ENCODE assay signal across 15 cellular contexts in the genomic region with DNA sequence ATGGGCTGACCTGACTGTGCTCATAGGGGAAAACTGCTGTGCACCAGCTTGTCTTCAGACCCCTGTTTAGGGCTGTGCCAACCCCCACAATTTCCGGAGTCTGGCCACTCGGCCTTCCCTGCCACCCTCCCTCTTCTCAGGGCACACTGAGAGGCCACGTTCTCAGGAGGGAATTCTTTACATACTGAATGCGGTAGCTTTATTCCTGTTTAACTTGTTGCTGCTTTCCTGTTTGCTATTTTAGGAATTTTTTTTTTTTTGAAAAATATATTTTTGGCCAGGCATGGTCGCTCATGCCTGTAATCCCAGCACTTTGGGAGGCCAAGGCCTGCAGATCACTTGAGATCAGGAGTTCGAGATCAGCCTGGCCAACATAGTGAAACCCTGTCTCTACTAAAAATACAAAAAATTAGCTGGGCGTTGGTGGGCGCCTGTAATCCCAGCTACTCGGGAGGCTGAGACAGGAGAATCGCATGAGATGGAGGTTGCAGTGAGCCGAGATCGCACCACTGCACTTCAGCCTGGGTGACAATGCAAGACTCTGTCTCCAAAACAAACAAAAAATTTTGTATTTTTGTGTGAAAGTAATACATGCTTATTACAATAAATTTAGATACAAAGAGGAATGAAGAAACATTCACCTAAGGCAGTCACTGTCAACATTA. TPM values are rescaled to one million over a fixed set of nuclear protein-coding genes. Genes with fewer than 3 reads are reported as not detected.
A peak's percentile ranks its signal among the peaks of the same experiment; 100 is the strongest.
DNase-seq lines count a peak whose midpoint lies in the region; ATAC-seq and TF ChIP-seq lines count a peak whose summit lies in the region.
"Had no signal": no experiment of that assay in that cellular context is flagged by ENCODE, and none has a peak within 500 bp of the region (broad histone marks: within the 10 kb centered on the region; RNA-seq: fewer than 3 reads in every experiment).

No MANE protein-coding gene starts in this region.

- no peak overlapping the region for H3K4me3 Mint-ChIP-seq in activated CD4-positive, alpha-beta memory T cell treated with anti-CD3 and anti-CD28 coated beads for 36 hours
- H3K4me3 Mint-ChIP-seq in activated CD4-positive, alpha-beta memory T cell treated with anti-CD3 and anti-CD28 coated beads, Interleukin-2, amount 10 ng/mL, durations not matched to agents 7 days and 5 days = no peak overlapping the region
- H3K4me3 Mint-ChIP-seq in activated naive CD8-positive, alpha-beta T cell treated with anti-CD3 and anti-CD28 coated beads, Interleukin-2, amount 50 U/mL, for 24 hours = no peak overlapping the region
- H3K4me3 Mint-ChIP-seq: stimulated activated naive B cell treated with anti-CD40 and anti-IgM and Interleukin-4, amounts not matched to agents 10 μg/mL and 1 μg/mL and 100 μg/mL, for 72 hours had no signal

- H3K9me3 Mint-ChIP-seq in activated CD4-positive, alpha-beta memory T cell treated with anti-CD3 and anti-CD28 coated beads for 36 hours = no peaks in the 10 kb centered on the region
- no peaks in the 10 kb centered on the region for H3K9me3 Mint-ChIP-seq in activated CD4-positive, alpha-beta memory T cell treated with anti-CD3 and anti-CD28 coated beads, Interleukin-2, amount 10 ng/mL, durations not matched to agents 7 days and 5 days
- no peaks in the 10 kb centered on the region for H3K9me3 Mint-ChIP-seq in activated naive CD8-positive, alpha-beta T cell treated with anti-CD3 and anti-CD28 coated beads, Interleukin-2, amount 50 U/mL, for 24 hours
- H3K9me3 Mint-ChIP-seq: activated T-cell treated with anti-CD3 and anti-CD28 coated beads, Interleukin-2, amount 50 U/mL, for 4 hours; stimulated activated naive B cell treated with anti-CD40 and anti-IgM and Interleukin-4, amounts not matched to agents 10 μg/mL and 1 μg/mL and 100 μg/mL, for 72 hours had no signal

- intact Hi-C loops in activated CD4-positive, alpha-beta memory T cell treated with anti-CD3 and anti-CD28 coated beads for 36 hours (cut with micrococcal nuclease) = loop anchor here (5.0 kb wide), 1 partner anchor 53 kb away; no protein-coding TSS in a partner anchor
- intact Hi-C loops in mucosa of descending colon (cut with DNase I, micrococcal nuclease) (no loop called here), tibial artery (cut with DNase I; ENCODE audit: low total_unique reads) (no loop called here)

- no peak for ATAC-seq in activated naive CD8-positive, alpha-beta T cell treated with anti-CD3 and anti-CD28 coated beads, Interleukin-2, amount 50 U/mL, for 24 hours
- ATAC-seq in mucosa of descending colon (no peak), GM18870 (IDR thresholded peaks at IDR 0.05; ENCODE audit: unreplicated experiment) (no peak), HG03108 (IDR thresholded peaks at IDR 0.05; ENCODE audit: unreplicated experiment) (no peak)
- ATAC-seq: A549; activated T-cell treated with anti-CD3 and anti-CD28 coated beads, Interleukin-2, amount 50 U/mL, for 4 hours; GM12878 had no signal

- H3K4me1 Mint-ChIP-seq in activated CD4-positive, alpha-beta memory T cell treated with anti-CD3 and anti-CD28 coated beads for 36 hours (ENCODE audit: low read depth) = peaks cover 48% of the 10 kb centered on the region
- H3K4me1 Mint-ChIP-seq in activated CD4-positive, alpha-beta memory T cell treated with anti-CD3 and anti-CD28 coated beads, Interleukin-2, amount 10 ng/mL, durations not matched to agents 7 days and 5 days = peaks cover 36% of the 10 kb centered on the region
- peaks cover 53% of the 10 kb centered on the region for H3K4me1 Mint-ChIP-seq in activated naive CD8-positive, alpha-beta T cell treated with anti-CD3 and anti-CD28 coated beads, Interleukin-2, amount 50 U/mL, for 24 hours

- no peaks in the 10 kb centered on the region for H3K36me3 ChIP-seq in mucosa of descending colon (ENCODE audit: low read depth)
- H3K36me3 ChIP-seq in tibial artery = peaks cover 11 to 34% (median 18%) of the 10 kb centered on the region in 3 donors
- H3K36me3 ChIP-seq: neutrophil had no signal

- H3K27me3 Mint-ChIP-seq in activated CD4-positive, alpha-beta memory T cell treated with anti-CD3 and anti-CD28 coated beads for 36 hours = no peaks in the 10 kb centered on the region
- H3K27me3 Mint-ChIP-seq in activated CD4-positive, alpha-beta memory T cell treated with anti-CD3 and anti-CD28 coated beads, Interleukin-2, amount 10 ng/mL, durations not matched to agents 7 days and 5 days = no peaks in the 10 kb centered on the region
- no peaks in the 10 kb centered on the region for H3K27me3 Mint-ChIP-seq in activated naive CD8-positive, alpha-beta T cell treated with anti-CD3 and anti-CD28 coated beads, Interleukin-2, amount 50 U/mL, for 24 hours
- H3K27me3 Mint-ChIP-seq: stimulated activated naive B cell treated with anti-CD40 and anti-IgM and Interleukin-4, amounts not matched to agents 10 μg/mL and 1 μg/mL and 100 μg/mL, for 72 hours had no signal

- CTCF ChIA-PET in activated CD4-positive, alpha-beta memory T cell treated with anti-CD3 and anti-CD28 coated beads for 36 hours (lab: Charles Lee) = interaction anchor here (1.2 kb wide), 1 partner anchor 74 kb away, joined by 4 read pairs; a partner anchor contains a TSS
- CTCF ChIA-PET in activated CD4-positive, alpha-beta memory T cell treated with anti-CD3 and anti-CD28 coated beads, Interleukin-2, amount 10 ng/mL, durations not matched to agents 7 days and 5 days (lab: Charles Lee) = interaction anchor here (1.0 kb wide), 1 partner anchor 166 kb away, joined by 3 read pairs; no protein-coding TSS in a partner anchor

- peak overlapping the region; percentile 68 to 75 for H3K27ac ChIP-seq in tibial artery
- H3K27ac ChIP-seq: A549, neutrophil had no signal

- POLR2A ChIA-PET in activated CD4-positive, alpha-beta memory T cell treated with anti-CD3 and anti-CD28 coated beads for 36 hours (lab: Charles Lee) = interaction anchor here (1.8 kb wide), 1 partner anchor 39 kb away, joined by 5 read pairs; a partner anchor contains a TSS
- POLR2A ChIA-PET in activated CD4-positive, alpha-beta memory T cell treated with anti-CD3 and anti-CD28 coated beads, Interleukin-2, amount 10 ng/mL, durations not matched to agents 7 days and 5 days (lab: Charles Lee) = interaction anchor here (1.4 to 2.1 kb wide), 3 partner anchors 28 to 52 kb away, joined by 4 to 14 read pairs (median 10); a partner anchor contains a TSS

- H3K9me3 ChIP-seq in mucosa of descending colon (no peaks in the 10 kb centered on the region), tibial artery (no peaks in the 10 kb centered on the region)
- H3K9me3 ChIP-seq: A549, neutrophil had no signal

- DNase-seq in activated CD4-positive, alpha-beta memory T cell treated with anti-CD3 and anti-CD28 coated beads for 36 hours = no peak
- DNase-seq in activated CD4-positive, alpha-beta memory T cell treated with anti-CD3 and anti-CD28 coated beads, Interleukin-2, amount 10 ng/mL, durations not matched to agents 7 days and 5 days = no peak
- no peak for DNase-seq in activated naive CD8-positive, alpha-beta T cell treated with anti-CD3 and anti-CD28 coated beads, Interleukin-2, amount 50 U/mL, for 24 hours
- DNase-seq in mucosa of descending colon = peak in 2 of 3 donors; percentile 4 to 8
- no peak for DNase-seq in tibial artery
- DNase-seq in cerebellum (ENCODE audit: low spot score) = no peak
- DNase-seq: activated T-cell treated with anti-CD3 and anti-CD28 coated beads, Interleukin-2, amount 50 U/mL, for 4 hours; stimulated activated CD4-positive, alpha-beta T cell treated with anti-CD3 and anti-CD28 coated beads, Interleukin-2, amount 100 ng/mL, for 24 hours; stimulated activated naive B cell treated with anti-CD40 and anti-IgM and Interleukin-4, amounts not matched to agents 10 μg/mL and 1 μg/mL and 100 μg/mL, for 72 hours; T1000 had no signal

- H3K27ac Mint-ChIP-seq in activated CD4-positive, alpha-beta memory T cell treated with anti-CD3 and anti-CD28 coated beads for 36 hours = peak overlapping the region; percentile 23
- H3K27ac Mint-ChIP-seq in activated CD4-positive, alpha-beta memory T cell treated with anti-CD3 and anti-CD28 coated beads, Interleukin-2, amount 10 ng/mL, durations not matched to agents 7 days and 5 days = no peak overlapping the region
- H3K27ac Mint-ChIP-seq in activated naive CD8-positive, alpha-beta T cell treated with anti-CD3 and anti-CD28 coated beads, Interleukin-2, amount 50 U/mL, for 24 hours = peak overlapping the region; percentile 60

- H3K4me3 ChIP-seq in mucosa of descending colon (no peak overlapping the region), tibial artery (no peak overlapping the region)
- H3K4me3 ChIP-seq: A549, GM12878 had no signal

- TF ChIP-seq CTCF in mucosa of descending colon (IDR thresholded peaks at IDR 0.05) (no peak), tibial artery (IDR thresholded peaks at IDR 0.05) (no peak)

- H3K4me1 ChIP-seq in mucosa of descending colon (ENCODE audit: low read depth) (peaks cover 6% of the 10 kb centered on the region), tibial artery (peaks cover 0 to 52% (median 36%) of the 10 kb centered on the region in 4 donors)
- H3K4me1 ChIP-seq: A549 had no signal

- no peaks in the 10 kb centered on the region for H3K27me3 ChIP-seq in tibial artery
- H3K27me3 ChIP-seq: neutrophil had no signal

- peaks cover 25% of the 10 kb centered on the region for H3K36me3 Mint-ChIP-seq in activated CD4-positive, alpha-beta memory T cell treated with anti-CD3 and anti-CD28 coated beads for 36 hours
- peaks cover 14% of the 10 kb centered on the region for H3K36me3 Mint-ChIP-seq in activated CD4-positive, alpha-beta memory T cell treated with anti-CD3 and anti-CD28 coated beads, Interleukin-2, amount 10 ng/mL, durations not matched to agents 7 days and 5 days (ENCODE audit: low read depth)
- peaks cover 29% of the 10 kb centered on the region for H3K36me3 Mint-ChIP-seq in activated naive CD8-positive, alpha-beta T cell treated with anti-CD3 and anti-CD28 coated beads, Interleukin-2, amount 50 U/mL, for 24 hours (ENCODE audit: low read depth)

RNA-seq across cellular contexts. Expression of a gene that starts 39.5 kb away (rescaled TPM):
- 10 to 100 TPM; 44.0 to 51.6 TPM for total RNA-seq in activated CD4-positive, alpha-beta memory T cell treated with anti-CD3 and anti-CD28 coated beads for 36 hours
- 10 to 100 TPM; 18.3 to 19.2 TPM for total RNA-seq in activated CD4-positive, alpha-beta memory T cell treated with anti-CD3 and anti-CD28 coated beads, Interleukin-2, amount 10 ng/mL, durations not matched to agents 7 days and 5 days
- total RNA-seq in mucosa of descending colon (100 to 1,000 TPM in 1 of 3 donors, 10 to 100 TPM in 2; 89.9 to 133 (median 91.3) TPM), cerebellum (27.7 TPM)

Comparison
In these comparisons a context has a peak if more than half of its experiments do, and no peak if none do; other contexts are left out.
1. DNase-seq: peak in mucosa of descending colon (2 of 3); none in activated CD4-positive, alpha-beta memory T cell treated with anti-CD3 and anti-CD28 coated beads for 36 hours (single experiment), activated CD4-positive, alpha-beta memory T cell treated with anti-CD3 and anti-CD28 coated beads, Interleukin-2, amount 10 ng/mL, durations not matched to agents 7 days and 5 days (single experiment), activated naive CD8-positive, alpha-beta T cell treated with anti-CD3 and anti-CD28 coated beads, Interleukin-2, amount 50 U/mL, for 24 hours (single experiment), tibial artery (0 of 2) and cerebellum (single experiment).